8 cellular contexts compared by ENCODE assay signal in genomic region chr13:41694902-41695301, GRCh38.
DNase-seq lines count a peak whose midpoint lies in the region; ATAC-seq and TF ChIP-seq lines count a peak whose summit lies in the region.

No MANE protein-coding gene starts in this region.

- peaks cover 21% of the 10 kb centered on the region for H3K36me3 Mint-ChIP-seq in activated naive CD8-positive, alpha-beta T cell treated with anti-CD3 and anti-CD28 coated beads, Interleukin-2, amount 50 U/mL, for 24 hours (ENCODE audit: low read depth)
- no peaks in the 10 kb centered on the region for H3K36me3 Mint-ChIP-seq in endothelial cell (ENCODE audit: low read depth, unreplicated experiment)

- TF ChIP-seq CTCF in endothelial cell (IDR thresholded peaks at IDR 0.05; ENCODE audit: unreplicated experiment) = no peak

- no peaks in the 10 kb centered on the region for H3K27me3 ChIP-seq in adipocyte (replicated peaks; ENCODE audit: control insufficient read depth, insufficient read depth, low read length)

- H3K9me3 ChIP-seq in adipocyte (ENCODE audit: control insufficient read depth, low read length) = no peaks in the 10 kb centered on the region

- intact Hi-C loops in left colon (cut with DNase I, micrococcal nuclease) = no loop called here

- H3K27ac Mint-ChIP-seq in activated naive CD8-positive, alpha-beta T cell treated with anti-CD3 and anti-CD28 coated beads, Interleukin-2, amount 50 U/mL, for 24 hours = no peak overlapping the region
- H3K27ac Mint-ChIP-seq in endothelial cell (ENCODE audit: unreplicated experiment) = no peak overlapping the region

- H3K4me1 Mint-ChIP-seq in activated naive CD8-positive, alpha-beta T cell treated with anti-CD3 and anti-CD28 coated beads, Interleukin-2, amount 50 U/mL, for 24 hours = peaks cover 6% of the 10 kb centered on the region
- no peaks in the 10 kb centered on the region for H3K4me1 Mint-ChIP-seq in endothelial cell (ENCODE audit: unreplicated experiment)

- H3K4me1 ChIP-seq in adipocyte (ENCODE audit: control insufficient read depth, insufficient read depth, low read length) = peaks cover 64% of the 10 kb centered on the region

- ATAC-seq in HG03175 (IDR thresholded peaks at IDR 0.05; ENCODE audit: unreplicated experiment) (peak; percentile 66), left colon (peak; percentile 74)
- ATAC-seq in activated naive CD8-positive, alpha-beta T cell treated with anti-CD3 and anti-CD28 coated beads, Interleukin-2, amount 50 U/mL, for 24 hours = no peak

- H3K4me3 Mint-ChIP-seq in activated naive CD8-positive, alpha-beta T cell treated with anti-CD3 and anti-CD28 coated beads, Interleukin-2, amount 50 U/mL, for 24 hours = no peak overlapping the region
- H3K4me3 Mint-ChIP-seq in endothelial cell (ENCODE audit: unreplicated experiment) = no peak overlapping the region

- no peak overlapping the region for H3K9ac ChIP-seq in adipocyte (ENCODE audit: low read length)

- H3K36me3 ChIP-seq in adipocyte (ENCODE audit: control insufficient read depth, insufficient read depth, low read length, severe bottlenecking) = peaks cover 11% of the 10 kb centered on the region

- peak overlapping the region; percentile 62 for H3K4me3 ChIP-seq in adipocyte (ENCODE audit: low read length)

- no peaks in the 10 kb centered on the region for H3K9me3 Mint-ChIP-seq in activated naive CD8-positive, alpha-beta T cell treated with anti-CD3 and anti-CD28 coated beads, Interleukin-2, amount 50 U/mL, for 24 hours
- H3K9me3 Mint-ChIP-seq in endothelial cell (ENCODE audit: unreplicated experiment) = no peaks in the 10 kb centered on the region

- no peaks in the 10 kb centered on the region for H3K27me3 Mint-ChIP-seq in activated naive CD8-positive, alpha-beta T cell treated with anti-CD3 and anti-CD28 coated beads, Interleukin-2, amount 50 U/mL, for 24 hours
- no peaks in the 10 kb centered on the region for H3K27me3 Mint-ChIP-seq in endothelial cell (ENCODE audit: unreplicated experiment)

- DNase-seq in ELR (ENCODE audit: low read depth) (peak; percentile 94), adipocyte (ENCODE audit: low read depth) (peak; percentile 97), left colon (peak; percentile 12 to 48), endothelial cell (ENCODE audit: low spot score) (no peak), NCI-H146 (lab: John Stamatoyannopoulos, UW) (no peak)
- no peak for DNase-seq in activated CD4-positive, alpha-beta T cell treated with anti-CD3 and anti-CD28 coated beads, Interleukin-2, amount 50 U/mL, for 1 hour
- no peak for DNase-seq in activated naive CD8-positive, alpha-beta T cell treated with anti-CD3 and anti-CD28 coated beads, Interleukin-2, amount 50 U/mL, for 24 hours

Comparison
In these comparisons a context has a peak if more than half of its experiments do, and no peak if none do; other contexts are left out.
1. DNase-seq: peak in ELR (single experiment), adipocyte (single experiment) and left colon (2 of 2); none in activated CD4-positive, alpha-beta T cell treated with anti-CD3 and anti-CD28 coated beads, Interleukin-2, amount 50 U/mL, for 1 hour (single experiment), activated naive CD8-positive, alpha-beta T cell treated with anti-CD3 and anti-CD28 coated beads, Interleukin-2, amount 50 U/mL, for 24 hours (single experiment), endothelial cell (single experiment) and NCI-H146 (single experiment).